Comparison of ENCODE assay signal across 1 cellular context in the genomic region with DNA sequence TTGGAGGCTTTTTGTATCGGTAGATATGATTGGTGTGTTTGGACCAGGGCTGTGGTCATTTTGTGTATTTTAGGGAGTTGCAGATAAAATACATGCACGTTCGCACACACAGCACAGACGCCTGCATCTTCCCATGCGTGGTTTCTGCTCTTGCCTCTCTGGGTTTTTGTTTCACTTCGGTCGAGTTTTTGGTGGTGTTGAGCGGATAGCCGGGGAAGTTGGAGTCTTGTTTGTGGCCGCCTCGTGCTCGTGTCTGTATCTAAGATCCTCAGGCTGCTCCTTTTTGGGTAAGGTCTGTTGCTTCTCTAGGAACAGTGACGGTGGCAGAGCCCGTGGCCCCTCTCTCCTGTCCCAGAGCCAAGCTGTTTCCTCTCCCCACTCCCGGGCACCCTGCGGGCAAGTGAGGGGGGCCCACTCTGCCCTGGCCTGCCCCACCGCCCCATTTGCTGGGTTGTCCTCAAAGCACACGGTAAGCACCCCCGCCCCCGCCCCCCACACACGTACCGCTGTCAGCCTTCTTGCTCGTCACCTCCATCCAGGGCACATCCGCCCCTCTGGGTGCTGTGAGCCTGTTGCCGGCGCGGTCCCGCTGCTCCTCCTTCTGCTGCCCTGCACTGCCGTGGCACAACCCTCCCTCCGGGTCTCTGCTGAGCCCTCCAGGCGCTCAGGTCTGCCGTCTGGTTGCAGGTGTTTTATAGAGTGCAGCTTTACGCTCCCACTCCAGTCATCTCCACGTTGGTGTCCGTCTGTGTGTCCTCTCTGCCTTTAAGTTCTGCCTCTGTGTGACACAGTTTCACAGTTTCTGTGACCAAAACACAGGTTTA.
TF ChIP-seq lines count a peak whose summit lies in the region.

No MANE protein-coding gene starts in this region.

TF ChIP-seq in GM12878, 131 proteins besides CTCF, POLR2A, EP300 and RAD21 (continued from another document and continues in another):
- TF ChIP-seq, protein P1, sequence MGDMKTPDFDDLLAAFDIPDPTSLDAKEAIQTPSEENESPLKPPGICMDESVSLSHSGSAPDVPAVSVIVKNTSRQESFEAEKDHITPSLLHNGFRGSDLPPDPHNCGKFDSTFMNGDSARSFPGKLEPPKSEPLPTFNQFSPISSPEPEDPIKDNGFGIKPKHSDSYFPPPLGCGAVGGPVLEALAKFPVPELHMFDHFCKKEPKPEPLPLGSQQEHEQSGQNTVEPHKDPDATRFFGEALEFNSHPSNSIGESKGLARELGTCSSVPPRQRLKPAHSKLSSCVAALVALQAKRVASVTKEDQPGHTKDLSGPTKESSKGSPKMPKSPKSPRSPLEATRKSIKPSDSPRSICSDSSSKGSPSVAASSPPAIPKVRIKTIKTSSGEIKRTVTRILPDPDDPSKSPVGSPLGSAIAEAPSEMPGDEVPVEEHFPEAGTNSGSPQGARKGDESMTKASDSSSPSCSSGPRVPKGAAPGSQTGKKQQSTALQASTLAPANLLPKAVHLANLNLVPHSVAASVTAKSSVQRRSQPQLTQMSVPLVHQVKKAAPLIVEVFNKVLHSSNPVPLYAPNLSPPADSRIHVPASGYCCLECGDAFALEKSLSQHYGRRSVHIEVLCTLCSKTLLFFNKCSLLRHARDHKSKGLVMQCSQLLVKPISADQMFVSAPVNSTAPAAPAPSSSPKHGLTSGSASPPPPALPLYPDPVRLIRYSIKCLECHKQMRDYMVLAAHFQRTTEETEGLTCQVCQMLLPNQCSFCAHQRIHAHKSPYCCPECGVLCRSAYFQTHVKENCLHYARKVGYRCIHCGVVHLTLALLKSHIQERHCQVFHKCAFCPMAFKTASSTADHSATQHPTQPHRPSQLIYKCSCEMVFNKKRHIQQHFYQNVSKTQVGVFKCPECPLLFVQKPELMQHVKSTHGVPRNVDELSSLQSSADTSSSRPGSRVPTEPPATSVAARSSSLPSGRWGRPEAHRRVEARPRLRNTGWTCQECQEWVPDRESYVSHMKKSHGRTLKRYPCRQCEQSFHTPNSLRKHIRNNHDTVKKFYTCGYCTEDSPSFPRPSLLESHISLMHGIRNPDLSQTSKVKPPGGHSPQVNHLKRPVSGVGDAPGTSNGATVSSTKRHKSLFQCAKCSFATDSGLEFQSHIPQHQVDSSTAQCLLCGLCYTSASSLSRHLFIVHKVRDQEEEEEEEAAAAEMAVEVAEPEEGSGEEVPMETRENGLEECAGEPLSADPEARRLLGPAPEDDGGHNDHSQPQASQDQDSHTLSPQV (IDR thresholded peaks at IDR 0.05), result no peak
- TF ChIP-seq, protein P2, sequence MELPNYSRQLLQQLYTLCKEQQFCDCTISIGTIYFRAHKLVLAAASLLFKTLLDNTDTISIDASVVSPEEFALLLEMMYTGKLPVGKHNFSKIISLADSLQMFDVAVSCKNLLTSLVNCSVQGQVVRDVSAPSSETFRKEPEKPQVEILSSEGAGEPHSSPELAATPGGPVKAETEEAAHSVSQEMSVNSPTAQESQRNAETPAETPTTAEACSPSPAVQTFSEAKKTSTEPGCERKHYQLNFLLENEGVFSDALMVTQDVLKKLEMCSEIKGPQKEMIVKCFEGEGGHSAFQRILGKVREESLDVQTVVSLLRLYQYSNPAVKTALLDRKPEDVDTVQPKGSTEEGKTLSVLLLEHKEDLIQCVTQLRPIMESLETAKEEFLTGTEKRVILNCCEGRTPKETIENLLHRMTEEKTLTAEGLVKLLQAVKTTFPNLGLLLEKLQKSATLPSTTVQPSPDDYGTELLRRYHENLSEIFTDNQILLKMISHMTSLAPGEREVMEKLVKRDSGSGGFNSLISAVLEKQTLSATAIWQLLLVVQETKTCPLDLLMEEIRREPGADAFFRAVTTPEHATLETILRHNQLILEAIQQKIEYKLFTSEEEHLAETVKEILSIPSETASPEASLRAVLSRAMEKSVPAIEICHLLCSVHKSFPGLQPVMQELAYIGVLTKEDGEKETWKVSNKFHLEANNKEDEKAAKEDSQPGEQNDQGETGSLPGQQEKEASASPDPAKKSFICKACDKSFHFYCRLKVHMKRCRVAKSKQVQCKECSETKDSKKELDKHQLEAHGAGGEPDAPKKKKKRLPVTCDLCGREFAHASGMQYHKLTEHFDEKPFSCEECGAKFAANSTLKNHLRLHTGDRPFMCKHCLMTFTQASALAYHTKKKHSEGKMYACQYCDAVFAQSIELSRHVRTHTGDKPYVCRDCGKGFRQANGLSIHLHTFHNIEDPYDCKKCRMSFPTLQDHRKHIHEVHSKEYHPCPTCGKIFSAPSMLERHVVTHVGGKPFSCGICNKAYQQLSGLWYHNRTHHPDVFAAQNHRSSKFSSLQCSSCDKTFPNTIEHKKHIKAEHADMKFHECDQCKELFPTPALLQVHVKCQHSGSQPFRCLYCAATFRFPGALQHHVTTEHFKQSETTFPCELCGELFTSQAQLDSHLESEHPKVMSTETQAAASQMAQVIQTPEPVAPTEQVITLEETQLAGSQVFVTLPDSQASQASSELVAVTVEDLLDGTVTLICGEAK (IDR thresholded peaks at IDR 0.05; ENCODE audit: borderline replicate concordance), result no peak
- no peak for TF ChIP-seq ZNF384 (IDR thresholded peaks at IDR 0.05; ENCODE audit: borderline replicate concordance, low read depth, low read length)
- no peak for TF ChIP-seq WRNIP1 (IDR thresholded peaks at IDR 0.05; ENCODE audit: borderline replicate concordance, low read depth, low read length)
- TF ChIP-seq SMAD5 (IDR thresholded peaks at IDR 0.05; ENCODE audit: low read depth), result no peak
- TF ChIP-seq RB1 (IDR thresholded peaks at IDR 0.05; ENCODE audit: borderline replicate concordance), result no peak
- no peak for TF ChIP-seq PML (IDR thresholded peaks at IDR 0.05; ENCODE audit: low read length)
- TF ChIP-seq TCF3 (IDR thresholded peaks at IDR 0.05; ENCODE audit: borderline replicate concordance, insufficient read depth, low read depth, low read length), result no peak
- no peak for TF ChIP-seq SIX5 (IDR thresholded peaks at IDR 0.05; ENCODE audit: low read depth, low read length, severe bottlenecking)
- TF ChIP-seq, protein P3, sequence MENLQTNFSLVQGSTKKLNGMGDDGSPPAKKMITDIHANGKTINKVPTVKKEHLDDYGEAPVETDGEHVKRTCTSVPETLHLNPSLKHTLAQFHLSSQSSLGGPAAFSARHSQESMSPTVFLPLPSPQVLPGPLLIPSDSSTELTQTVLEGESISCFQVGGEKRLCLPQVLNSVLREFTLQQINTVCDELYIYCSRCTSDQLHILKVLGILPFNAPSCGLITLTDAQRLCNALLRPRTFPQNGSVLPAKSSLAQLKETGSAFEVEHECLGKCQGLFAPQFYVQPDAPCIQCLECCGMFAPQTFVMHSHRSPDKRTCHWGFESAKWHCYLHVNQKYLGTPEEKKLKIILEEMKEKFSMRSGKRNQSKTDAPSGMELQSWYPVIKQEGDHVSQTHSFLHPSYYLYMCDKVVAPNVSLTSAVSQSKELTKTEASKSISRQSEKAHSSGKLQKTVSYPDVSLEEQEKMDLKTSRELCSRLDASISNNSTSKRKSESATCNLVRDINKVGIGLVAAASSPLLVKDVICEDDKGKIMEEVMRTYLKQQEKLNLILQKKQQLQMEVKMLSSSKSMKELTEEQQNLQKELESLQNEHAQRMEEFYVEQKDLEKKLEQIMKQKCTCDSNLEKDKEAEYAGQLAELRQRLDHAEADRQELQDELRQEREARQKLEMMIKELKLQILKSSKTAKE (IDR thresholded peaks at IDR 0.05; ENCODE audit: low read depth, poor library complexity, severe bottlenecking), result no peak
- no peak for TF ChIP-seq TARDBP (IDR thresholded peaks at IDR 0.05; ENCODE audit: borderline replicate concordance)
- TF ChIP-seq MTA2 (IDR thresholded peaks at IDR 0.05; ENCODE audit: low read depth), result no peak
- TF ChIP-seq, protein P4, sequence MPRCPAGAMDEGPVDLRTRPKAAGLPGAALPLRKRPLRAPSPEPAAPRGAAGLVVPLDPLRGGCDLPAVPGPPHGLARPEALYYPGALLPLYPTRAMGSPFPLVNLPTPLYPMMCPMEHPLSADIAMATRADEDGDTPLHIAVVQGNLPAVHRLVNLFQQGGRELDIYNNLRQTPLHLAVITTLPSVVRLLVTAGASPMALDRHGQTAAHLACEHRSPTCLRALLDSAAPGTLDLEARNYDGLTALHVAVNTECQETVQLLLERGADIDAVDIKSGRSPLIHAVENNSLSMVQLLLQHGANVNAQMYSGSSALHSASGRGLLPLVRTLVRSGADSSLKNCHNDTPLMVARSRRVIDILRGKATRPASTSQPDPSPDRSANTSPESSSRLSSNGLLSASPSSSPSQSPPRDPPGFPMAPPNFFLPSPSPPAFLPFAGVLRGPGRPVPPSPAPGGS (IDR thresholded peaks at IDR 0.05; ENCODE audit: borderline replicate concordance, insufficient read depth, low read depth, low read length, poor library complexity, severe bottlenecking), result no peak
- TF ChIP-seq EED (IDR thresholded peaks at IDR 0.05; ENCODE audit: low read depth), result no peak
- TF ChIP-seq, protein P5, sequence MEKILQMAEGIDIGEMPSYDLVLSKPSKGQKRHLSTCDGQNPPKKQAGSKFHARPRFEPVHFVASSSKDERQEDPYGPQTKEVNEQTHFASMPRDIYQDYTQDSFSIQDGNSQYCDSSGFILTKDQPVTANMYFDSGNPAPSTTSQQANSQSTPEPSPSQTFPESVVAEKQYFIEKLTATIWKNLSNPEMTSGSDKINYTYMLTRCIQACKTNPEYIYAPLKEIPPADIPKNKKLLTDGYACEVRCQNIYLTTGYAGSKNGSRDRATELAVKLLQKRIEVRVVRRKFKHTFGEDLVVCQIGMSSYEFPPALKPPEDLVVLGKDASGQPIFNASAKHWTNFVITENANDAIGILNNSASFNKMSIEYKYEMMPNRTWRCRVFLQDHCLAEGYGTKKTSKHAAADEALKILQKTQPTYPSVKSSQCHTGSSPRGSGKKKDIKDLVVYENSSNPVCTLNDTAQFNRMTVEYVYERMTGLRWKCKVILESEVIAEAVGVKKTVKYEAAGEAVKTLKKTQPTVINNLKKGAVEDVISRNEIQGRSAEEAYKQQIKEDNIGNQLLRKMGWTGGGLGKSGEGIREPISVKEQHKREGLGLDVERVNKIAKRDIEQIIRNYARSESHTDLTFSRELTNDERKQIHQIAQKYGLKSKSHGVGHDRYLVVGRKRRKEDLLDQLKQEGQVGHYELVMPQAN (conservative IDR thresholded peaks at IDR 0.05), result peak; percentile 39; the same call in 1 of the 2 replicates
- TF ChIP-seq MEF2A (IDR thresholded peaks at IDR 0.05; ENCODE audit: insufficient read depth, low read depth, low read length), result 0 out of 2 replicates have a peak, but pooled peaks have one; percentile 14
- TF ChIP-seq GABPA (IDR thresholded peaks at IDR 0.05; ENCODE audit: low read depth), result no peak
- TF ChIP-seq, protein P6, sequence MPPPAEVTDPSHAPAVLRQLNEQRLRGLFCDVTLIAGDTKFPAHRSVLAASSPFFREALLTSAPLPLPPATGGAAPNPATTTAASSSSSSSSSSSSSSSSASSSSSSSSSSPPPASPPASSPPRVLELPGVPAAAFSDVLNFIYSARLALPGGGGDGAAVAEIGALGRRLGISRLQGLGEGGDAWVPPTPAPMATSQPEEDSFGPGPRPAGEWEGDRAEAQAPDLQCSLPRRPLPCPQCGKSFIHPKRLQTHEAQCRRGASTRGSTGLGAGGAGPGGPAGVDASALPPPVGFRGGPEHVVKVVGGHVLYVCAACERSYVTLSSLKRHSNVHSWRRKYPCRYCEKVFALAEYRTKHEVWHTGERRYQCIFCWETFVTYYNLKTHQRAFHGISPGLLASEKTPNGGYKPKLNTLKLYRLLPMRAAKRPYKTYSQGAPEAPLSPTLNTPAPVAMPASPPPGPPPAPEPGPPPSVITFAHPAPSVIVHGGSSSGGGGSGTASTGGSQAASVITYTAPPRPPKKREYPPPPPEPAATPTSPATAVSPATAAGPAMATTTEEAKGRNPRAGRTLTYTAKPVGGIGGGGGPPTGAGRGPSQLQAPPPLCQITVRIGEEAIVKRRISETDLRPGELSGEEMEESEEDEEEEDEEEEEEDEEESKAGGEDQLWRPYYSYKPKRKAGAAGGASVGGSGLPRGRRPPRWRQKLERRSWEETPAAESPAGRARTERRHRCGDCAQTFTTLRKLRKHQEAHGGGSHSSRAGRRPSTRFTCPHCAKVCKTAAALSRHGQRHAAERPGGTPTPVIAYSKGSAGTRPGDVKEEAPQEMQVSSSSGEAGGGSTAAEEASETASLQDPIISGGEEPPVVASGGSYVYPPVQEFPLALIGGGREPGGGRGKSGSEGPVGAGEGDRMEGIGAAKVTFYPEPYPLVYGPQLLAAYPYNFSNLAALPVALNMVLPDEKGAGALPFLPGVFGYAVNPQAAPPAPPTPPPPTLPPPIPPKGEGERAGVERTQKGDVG (CRISPR knock-in tag; IDR thresholded peaks at IDR 0.05), result no peak
- TF ChIP-seq EGR1 (IDR thresholded peaks at IDR 0.05; ENCODE audit: borderline replicate concordance in 1 of 2, low read depth in 2 of 2, low read length in 2 of 2), result peak in 1 of 2 experiments; percentile 58; a peak in 1 of 3 replicates
- TF ChIP-seq CHD2 (IDR thresholded peaks at IDR 0.05; ENCODE audit: borderline replicate concordance, low read depth, low read length), result no peak
- TF ChIP-seq, protein P7, sequence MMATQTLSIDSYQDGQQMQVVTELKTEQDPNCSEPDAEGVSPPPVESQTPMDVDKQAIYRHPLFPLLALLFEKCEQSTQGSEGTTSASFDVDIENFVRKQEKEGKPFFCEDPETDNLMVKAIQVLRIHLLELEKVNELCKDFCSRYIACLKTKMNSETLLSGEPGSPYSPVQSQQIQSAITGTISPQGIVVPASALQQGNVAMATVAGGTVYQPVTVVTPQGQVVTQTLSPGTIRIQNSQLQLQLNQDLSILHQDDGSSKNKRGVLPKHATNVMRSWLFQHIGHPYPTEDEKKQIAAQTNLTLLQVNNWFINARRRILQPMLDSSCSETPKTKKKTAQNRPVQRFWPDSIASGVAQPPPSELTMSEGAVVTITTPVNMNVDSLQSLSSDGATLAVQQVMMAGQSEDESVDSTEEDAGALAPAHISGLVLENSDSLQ (IDR thresholded peaks at IDR 0.05), result no peak
- TF ChIP-seq CHD4 (IDR thresholded peaks at IDR 0.05), result no peak
- TF ChIP-seq SIN3A (IDR thresholded peaks at IDR 0.05; ENCODE audit: low read depth, low read length), result no peak; the same call in 1 of the 2 replicates
- no peak for TF ChIP-seq ZNF24 (IDR thresholded peaks at IDR 0.05)
- TF ChIP-seq ZBED1 (IDR thresholded peaks at IDR 0.05; ENCODE audit: borderline replicate concordance), result no peak
- no peak for TF ChIP-seq HDAC6 (IDR thresholded peaks at IDR 0.05; ENCODE audit: unreplicated experiment)
- peak; percentile 79 for TF ChIP-seq MXI1 (IDR thresholded peaks at IDR 0.05; ENCODE audit: low read depth, low read length)
- TF ChIP-seq, protein P8, sequence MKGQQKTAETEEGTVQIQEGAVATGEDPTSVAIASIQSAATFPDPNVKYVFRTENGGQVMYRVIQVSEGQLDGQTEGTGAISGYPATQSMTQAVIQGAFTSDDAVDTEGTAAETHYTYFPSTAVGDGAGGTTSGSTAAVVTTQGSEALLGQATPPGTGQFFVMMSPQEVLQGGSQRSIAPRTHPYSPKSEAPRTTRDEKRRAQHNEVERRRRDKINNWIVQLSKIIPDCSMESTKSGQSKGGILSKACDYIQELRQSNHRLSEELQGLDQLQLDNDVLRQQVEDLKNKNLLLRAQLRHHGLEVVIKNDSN (IDR thresholded peaks at IDR 0.05; ENCODE audit: borderline replicate concordance, extremely low read length, insufficient read depth, low read depth, low read length), result no peak
